In genomic region chr1:116415699-116416533, GRCh38 we compare ENCODE assay signal across 10 cellular contexts. TPM values are rescaled to one million over a fixed set of nuclear protein-coding genes. Genes with fewer than 3 reads are reported as not detected.
DNase-seq lines count a peak whose midpoint lies in the region; ATAC-seq and TF ChIP-seq lines count a peak whose summit lies in the region.
"Had no signal": no experiment of that assay in that cellular context is flagged by ENCODE, and none has a peak within 500 bp of the region (broad histone marks: within the 10 kb centered on the region; RNA-seq: fewer than 3 reads in every experiment).

No MANE protein-coding gene starts in this region.

- peak; percentile 24 for ATAC-seq in GM23338

- no peaks in the 10 kb centered on the region for H3K36me3 Mint-ChIP-seq in GM23338 (ENCODE audit: low read depth)

- peaks cover 10% of the 10 kb centered on the region; the same call in 2 of the 3 replicates for H3K4me1 Mint-ChIP-seq in GM23338

- CTCF ChIA-PET in PC-9 (lab: Charles Lee), result no interaction called here

- POLR2A ChIA-PET in PC-9 (lab: Charles Lee; ENCODE audit: unreplicated experiment), result no interaction called here

- H3K4me2 ChIP-seq in GM23338, result no peak overlapping the region
- no peak overlapping the region for H3K4me2 ChIP-seq in neuronal stem cell (ENCODE audit: insufficient read depth, low read length, poor library complexity, severe bottlenecking)
- H3K4me2 ChIP-seq in PC-9, result no peak overlapping the region

- no peak overlapping the region for H3K9ac ChIP-seq in neuronal stem cell (ENCODE audit: low read depth, low read length, poor library complexity)

- H4K8ac ChIP-seq in neuronal stem cell (ENCODE audit: low read depth, low read length), result no peak overlapping the region

- H3K27ac ChIP-seq in GM23338 (ENCODE audit: low read depth) (no peak overlapping the region), neuronal stem cell (replicated peaks; ENCODE audit: low read length) (no peak overlapping the region), SJCRH30 (no peak overlapping the region), PC-9 (no peak overlapping the region)

- no peaks in the 10 kb centered on the region for H3K9me3 ChIP-seq in neuronal stem cell (replicated peaks in 1 of 2; ENCODE audit: control insufficient read depth in 2 of 2, insufficient read depth in 1 of 2, low read depth in 1 of 2, low read length in 2 of 2)
- no peaks in the 10 kb centered on the region for H3K9me3 ChIP-seq in SJCRH30 (replicated peaks)
- no peaks in the 10 kb centered on the region for H3K9me3 ChIP-seq in PC-9 (ENCODE audit: insufficient read depth, low read depth)

- H3K18ac ChIP-seq in neuronal stem cell (ENCODE audit: low read length), result no peak overlapping the region

- H3K27me3 Mint-ChIP-seq in GM23338 (ENCODE audit: insufficient read depth, low read depth, poor library complexity), result peaks cover 3% of the 10 kb centered on the region

- H2BK15ac ChIP-seq in neuronal stem cell (ENCODE audit: low read length), result no peak overlapping the region

- peak; percentile 69 for DNase-seq in GM23338 (ENCODE audit: low spot score)
- DNase-seq in RKO (ENCODE audit: low spot score), result peak; percentile 7
- DNase-seq in epithelial cell of proximal tubule (ENCODE audit: low read depth), result no peak
- DNase-seq in neuronal stem cell (ENCODE audit: low spot score), result peak; percentile 29
- no peak for DNase-seq in SJCRH30
- no peak for DNase-seq in PC-9
- no peak for DNase-seq in stimulated activated CD4-positive, alpha-beta T cell treated with anti-CD3 and anti-CD28 coated beads, Interleukin-2, amount 100 ng/mL, for 24 hours
- no peak for DNase-seq in putamen (ENCODE audit: low spot score)
- DNase-seq: stimulated activated CD4-positive, alpha-beta T cell treated with anti-CD3 and anti-CD28 coated beads, Interleukin-12 subunit alpha, Interleukin-12 subunit beta, amount 100 ng/mL, for 4 hours had no signal

- no CpG with 5 or more reads among the region's 5 CpGs for WGBS in neuronal stem cell (ENCODE audit: extremely low coverage in 2 of 2, insufficient read length in 2 of 2, insufficient replicate concordance in 1 of 2), 2 donors

- H3K4me1 ChIP-seq in GM23338 (ENCODE audit: insufficient read depth) (no peaks in the 10 kb centered on the region; the same call in 1 of the 2 replicates), neuronal stem cell (ENCODE audit: control insufficient read depth in 2 of 2, insufficient read depth in 1 of 2, low read depth in 1 of 2, low read length in 2 of 2) (peaks cover 5 to 7% of the 10 kb centered on the region in 2 donors), SJCRH30 (peaks cover 3% of the 10 kb centered on the region), PC-9 (replicated peaks; ENCODE audit: insufficient read depth) (peaks cover 17% of the 10 kb centered on the region)

- H3F3A ChIP-seq in GM23338 (replicated peaks; ENCODE audit: low read depth) (no peaks in the 10 kb centered on the region), PC-9 (ENCODE audit: insufficient read depth, low read depth) (peaks cover 5% of the 10 kb centered on the region)

- H4K20me1 ChIP-seq in GM23338 (replicated peaks; ENCODE audit: insufficient read depth) (no peaks in the 10 kb centered on the region), PC-9 (ENCODE audit: insufficient read depth) (no peaks in the 10 kb centered on the region)

- BruUV-seq in PC-9 (replicated peaks; lab: Mats Ljungman, UMichigan), result no TSS peak

- H3K79me1 ChIP-seq in neuronal stem cell (ENCODE audit: low read depth, low read length), result peaks cover 1% of the 10 kb centered on the region

- H3K4ac ChIP-seq in neuronal stem cell (ENCODE audit: low read length), result no peak overlapping the region

- H2AK5ac ChIP-seq in neuronal stem cell (ENCODE audit: low read depth, low read length), result no peak overlapping the region

- H3K9me2 ChIP-seq in GM23338 (ENCODE audit: insufficient read depth) (no peaks in the 10 kb centered on the region), PC-9 (ENCODE audit: insufficient read depth) (no peaks in the 10 kb centered on the region)

- no peak overlapping the region for H2BK12ac ChIP-seq in neuronal stem cell (ENCODE audit: low read length)

- H3K23ac ChIP-seq in neuronal stem cell (ENCODE audit: low read depth, low read length, poor library complexity), result no peak overlapping the region

- H3K14ac ChIP-seq in neuronal stem cell (ENCODE audit: low read length), result no peak overlapping the region

- H3K79me2 ChIP-seq in GM23338 (replicated peaks; ENCODE audit: insufficient read depth) (no peaks in the 10 kb centered on the region), PC-9 (ENCODE audit: low read depth) (peaks cover 20% of the 10 kb centered on the region)

- H3K4me3 Mint-ChIP-seq in GM23338, result no peak overlapping the region; the same call in 2 of the 3 replicates
- H3K4me3 Mint-ChIP-seq: activated T-helper 1 cell treated with anti-CD3 and anti-CD28 coated beads, Interleukin-12 subunit alpha, Interleukin-12 subunit beta, Interleukin-2, Interleukin-4 antibody, amounts not matched to agents 30 ng/mL and 10 ng/mL and 1 ng/mL, durations not matched to agents 14 hours and 24 hours and 36 hours had no signal

- H3K27ac Mint-ChIP-seq in GM23338, result no peak overlapping the region
- H3K27ac Mint-ChIP-seq: activated T-helper 1 cell treated with anti-CD3 and anti-CD28 coated beads, Interleukin-12 subunit alpha, Interleukin-12 subunit beta, Interleukin-2, Interleukin-4 antibody, amounts not matched to agents 30 ng/mL and 10 ng/mL and 1 ng/mL, durations not matched to agents 14 hours and 24 hours and 36 hours had no signal

- no peaks in the 10 kb centered on the region for H3K9me3 Mint-ChIP-seq in GM23338
- H3K9me3 Mint-ChIP-seq: activated T-helper 1 cell treated with anti-CD3 and anti-CD28 coated beads, Interleukin-12 subunit alpha, Interleukin-12 subunit beta, Interleukin-2, Interleukin-4 antibody, amounts not matched to agents 30 ng/mL and 10 ng/mL and 1 ng/mL, durations not matched to agents 14 hours and 24 hours and 36 hours had no signal

- H3K4me3 ChIP-seq in GM23338 (no peak overlapping the region), epithelial cell of proximal tubule (ENCODE audit: low read depth, low read length) (no peak overlapping the region), neuronal stem cell (ENCODE audit: low read length in 2 of 2) (no peak overlapping the region), SJCRH30 (no peak overlapping the region), PC-9 (no peak overlapping the region)

- TF ChIP-seq CTCF in GM23338 (conservative IDR thresholded peaks at IDR 0.05; ENCODE audit: low read depth in 2 of 2), result peak; percentile 13 to 21; a peak in 2 of 4 replicates
- peak; percentile 9 for TF ChIP-seq CTCF in epithelial cell of proximal tubule (conservative IDR thresholded peaks at IDR 0.05; ENCODE audit: low read depth, low read length)
- TF ChIP-seq CTCF in PC-9 (conservative IDR thresholded peaks at IDR 0.05), result no peak

- no peak overlapping the region for H4K91ac ChIP-seq in neuronal stem cell (ENCODE audit: low read depth, low read length, poor library complexity)

- no peak overlapping the region for H2BK120ac ChIP-seq in neuronal stem cell (ENCODE audit: low read depth, low read length)

- no peaks in the 10 kb centered on the region for H3K36me3 ChIP-seq in GM23338 (ENCODE audit: insufficient read depth)
- H3K36me3 ChIP-seq in neuronal stem cell (replicated peaks in 1 of 2; ENCODE audit: control insufficient read depth in 2 of 2, insufficient read depth in 2 of 2, low read length in 2 of 2), result no peaks in the 10 kb centered on the region
- H3K36me3 ChIP-seq in SJCRH30, result no peaks in the 10 kb centered on the region
- no peaks in the 10 kb centered on the region for H3K36me3 ChIP-seq in PC-9 (ENCODE audit: low read depth)

- intact Hi-C loops in PC-9 (cut with micrococcal nuclease; ENCODE audit: unreplicated experiment), result no loop called here

- H2BK5ac ChIP-seq in neuronal stem cell (ENCODE audit: low read length), result no peak overlapping the region

- H2AFZ ChIP-seq in GM23338 (no peak overlapping the region), neuronal stem cell (ENCODE audit: low read length) (no peak overlapping the region), PC-9 (no peak overlapping the region)

- H3K27me3 ChIP-seq in GM23338 (ENCODE audit: insufficient read depth), result no peaks in the 10 kb centered on the region
- H3K27me3 ChIP-seq in neuronal stem cell (ENCODE audit: control insufficient read depth in 3 of 3, insufficient read depth in 3 of 3, low read depth in 1 of 3, low read length in 3 of 3), result peaks cover 0 to 6% (median 0%) of the 10 kb centered on the region in 3 experiments
- no peaks in the 10 kb centered on the region for H3K27me3 ChIP-seq in SJCRH30
- no peaks in the 10 kb centered on the region for H3K27me3 ChIP-seq in PC-9 (ENCODE audit: insufficient read depth, low read depth)

TF ChIP-seq in GM23338, 12 proteins besides CTCF, POLR2A, EP300 and RAD21:
- TF ChIP-seq JUNB (IDR thresholded peaks at IDR 0.05; ENCODE audit: unreplicated experiment), result no peak
TF ChIP-seq in GM23338: peak in this region for 0.

RNA-seq across cellular contexts. Expression of gene ATP1A1, which starts 42.9 kb away (rescaled TPM):
- 174 and 202 TPM in 2 replicates for total RNA-seq in GM23338 (2014; rRNA removed; shearing (Covaris generic))
- 114 and 117 TPM in 2 replicates for polyA plus RNA-seq in GM23338 (2016; fragmentation: Nextera tagmentation; extraction: Ambion mirVana)
- 218 and 261 TPM in 2 replicates for total RNA-seq in epithelial cell of proximal tubule
- 90.7 TPM for polyA plus RNA-seq in neuronal stem cell (2013, experiment 1 of 2)
- polyA plus RNA-seq in neuronal stem cell (2013, experiment 2 of 2), result 87.6 TPM
- 110 and 112 TPM in 2 replicates for total RNA-seq in SJCRH30 (2014; rRNA removed; shearing (Covaris generic))
- 393 and 399 TPM in 2 replicates for total RNA-seq in PC-9 (2021)

Comparison
In these comparisons a context has a peak if more than half of its experiments do, and no peak if none do; other contexts are left out.
1. DNase-seq: peak in GM23338 (single experiment), RKO (single experiment) and neuronal stem cell (single experiment); none in epithelial cell of proximal tubule (single experiment), SJCRH30 (0 of 2), PC-9 (0 of 2), stimulated activated CD4-positive, alpha-beta T cell treated with anti-CD3 and anti-CD28 coated beads, Interleukin-2, amount 100 ng/mL, for 24 hours (0 of 2) and putamen (single experiment).